In genomic region chr16:69073181-69073669, GRCh38 we compare ENCODE assay signal across 12 cellular contexts. TPM values are rescaled to one million over a fixed set of nuclear protein-coding genes. Genes with fewer than 3 reads are reported as not detected.
A peak's percentile ranks its signal among the peaks of the same experiment; 100 is the strongest.
DNase-seq lines count a peak whose midpoint lies in the region; ATAC-seq and TF ChIP-seq lines count a peak whose summit lies in the region.
"Had no signal": no experiment of that assay in that cellular context is flagged by ENCODE, and none has a peak within 500 bp of the region (broad histone marks: within the 10 kb centered on the region; RNA-seq: fewer than 3 reads in every experiment).

No MANE protein-coding gene starts in this region.

- peaks cover 0 to 4% (median 0%) of the 10 kb centered on the region in 7 donors for H3K4me1 Mint-ChIP-seq in naive thymus-derived CD4-positive, alpha-beta T cell

- POLR2A ChIA-PET in naive thymus-derived CD4-positive, alpha-beta T cell (lab: Charles Lee): no interaction called here

- H3K9me3 Mint-ChIP-seq in naive thymus-derived CD4-positive, alpha-beta T cell: no peaks in the 10 kb centered on the region

- H3K4me3 ChIP-seq in mucosa of descending colon (no peak overlapping the region), right cardiac atrium (ENCODE audit: low read length) (no peak overlapping the region)
- H3K4me3 ChIP-seq in naive thymus-derived CD4-positive, alpha-beta T cell (ENCODE audit: low read length): no peak overlapping the region
- H3K4me3 ChIP-seq: vagina had no signal

- ATAC-seq in mucosa of descending colon: peak; percentile 86
- ATAC-seq in naive thymus-derived CD4-positive, alpha-beta T cell: no peak
- no peak for ATAC-seq in right cardiac atrium
- ATAC-seq in Right ventricle myocardium inferior: no peak
- ATAC-seq: activated CD4-positive, CD25-positive, alpha-beta regulatory T cell treated with anti-CD3 and anti-CD28 coated beads, Interleukin-2, amount 50 U/mL, for 24 hours had no signal

- CTCF ChIA-PET in naive thymus-derived CD4-positive, alpha-beta T cell (lab: Charles Lee): no interaction called here

- no peak for TF ChIP-seq CTCF in mucosa of descending colon (IDR thresholded peaks at IDR 0.05)

- peaks cover 0 to 18% (median 0%) of the 10 kb centered on the region in 5 donors for H3K36me3 Mint-ChIP-seq in naive thymus-derived CD4-positive, alpha-beta T cell

- peak; percentile 80 for DNase-seq in Caki2 (ENCODE audit: low read depth)
- peak; percentile 31 for DNase-seq in LoVo (ENCODE audit: low spot score)
- DNase-seq in dermis blood vessel endothelial cell: peak; percentile 82
- DNase-seq in mucosa of descending colon: no peak
- no peak for DNase-seq in NCI-H187 treated with DMSO at 0.1 percent for 48 hours (lab: John Stamatoyannopoulos, UW)
- DNase-seq in naive thymus-derived CD4-positive, alpha-beta T cell: no peak
- no peak for DNase-seq in right cardiac atrium
- no peak for DNase-seq in Right ventricle myocardium inferior (ENCODE audit: missing footprints)
- DNase-seq: NCI-H2227 treated with DMSO at 0.1 percent for 48 hours; stimulated activated CD4-positive, alpha-beta T cell treated with anti-CD3 and anti-CD28 coated beads, Interleukin-15, amount 100 ng/mL, for 24 hours had no signal

- H3K9me3 ChIP-seq in mucosa of descending colon: no peaks in the 10 kb centered on the region
- H3K9me3 ChIP-seq in naive thymus-derived CD4-positive, alpha-beta T cell (ENCODE audit: control insufficient read depth in 2 of 3, low read length in 3 of 3): no peaks in the 10 kb centered on the region
- no peaks in the 10 kb centered on the region for H3K9me3 ChIP-seq in right cardiac atrium (ENCODE audit: control insufficient read depth, low read length)
- H3K9me3 ChIP-seq: vagina had no signal

- in situ Hi-C loops in Caki2 (cut with HindIII; ENCODE audit: low pct_unique_long_range_greater_than_20kb, low sequenced_read_pairs): no loop called here

- H3K27me3 Mint-ChIP-seq in naive thymus-derived CD4-positive, alpha-beta T cell: no peaks in the 10 kb centered on the region

- no peaks in the 10 kb centered on the region for H3K36me3 ChIP-seq in mucosa of descending colon (ENCODE audit: low read depth)
- H3K36me3 ChIP-seq in naive thymus-derived CD4-positive, alpha-beta T cell (ENCODE audit: control insufficient read depth in 2 of 3, insufficient read depth in 3 of 3, low read length in 3 of 3): no peaks in the 10 kb centered on the region
- H3K36me3 ChIP-seq: vagina had no signal

- intact Hi-C loops in mucosa of descending colon (cut with DNase I, micrococcal nuclease) (no loop called here), right cardiac atrium (cut with DNase I) (no loop called here), Right ventricle myocardium inferior (cut with DNase I) (no loop called here)
- intact Hi-C loops in naive thymus-derived CD4-positive, alpha-beta T cell (cut with micrococcal nuclease): no loop called here

- 85% methylated on average over 8 of the region's 8 CpGs for WGBS in right cardiac atrium

- H3K4me3 Mint-ChIP-seq in naive thymus-derived CD4-positive, alpha-beta T cell: no peak overlapping the region

- no peak overlapping the region for H3K27ac ChIP-seq in naive thymus-derived CD4-positive, alpha-beta T cell (ENCODE audit: low read depth, low read length)
- no peak overlapping the region for H3K27ac ChIP-seq in right cardiac atrium (ENCODE audit: low read length)
- H3K27ac ChIP-seq: vagina had no signal

- no peaks in the 10 kb centered on the region for H3K4me1 ChIP-seq in mucosa of descending colon (ENCODE audit: low read depth)
- no peaks in the 10 kb centered on the region for H3K4me1 ChIP-seq in naive thymus-derived CD4-positive, alpha-beta T cell (ENCODE audit: control insufficient read depth in 2 of 2, insufficient read depth in 2 of 2, low read length in 2 of 2)
- H3K4me1 ChIP-seq in right cardiac atrium (ENCODE audit: control insufficient read depth, insufficient read depth, low read length): peaks cover 2% of the 10 kb centered on the region
- H3K4me1 ChIP-seq: vagina had no signal

- no peak overlapping the region for H3K27ac Mint-ChIP-seq in naive thymus-derived CD4-positive, alpha-beta T cell

- H3K27me3 ChIP-seq in naive thymus-derived CD4-positive, alpha-beta T cell (ENCODE audit: control insufficient read depth in 2 of 2, insufficient read depth in 2 of 2, low read length in 2 of 2): no peaks in the 10 kb centered on the region
- no peaks in the 10 kb centered on the region for H3K27me3 ChIP-seq in right cardiac atrium (ENCODE audit: control insufficient read depth, insufficient read depth)
- H3K27me3 ChIP-seq: vagina had no signal

RNA-seq across cellular contexts. Expression of gene HAS3, which starts 32.2 kb away (rescaled TPM):
- total RNA-seq in Caki2 (2014; rRNA removed; shearing (Covaris generic); ENCODE audit: low replicate concordance): 21.1 and 35.9 TPM in 2 replicates
- total RNA-seq in dermis blood vessel endothelial cell (3.6 and 4.5 TPM in 2 replicates), mucosa of descending colon (10 to 100 TPM in 2 of 3 donors, 1 to 10 TPM in 1; 4.6 to 19.4 (median 15.0) TPM), right cardiac atrium (under 1 TPM; 0.18 to 0.89 (median 0.39) TPM), Right ventricle myocardium inferior (0.30 TPM)
- total RNA-seq in naive thymus-derived CD4-positive, alpha-beta T cell: 1 to 10 TPM in 4 of 5 experiments, under 1 TPM in 1; 0.73 to 4.2 (median 2.9) TPM
- under 1 TPM in 1 of 2 donors, not detected in 1; 0.24 TPM for polyA plus RNA-seq in naive thymus-derived CD4-positive, alpha-beta T cell
- 0.50 TPM for polyA plus RNA-seq in right cardiac atrium

RNA-seq across cellular contexts. Expression of gene CHTF8, which starts 59.2 kb away (rescaled TPM):
- 191 and 253 TPM in 2 replicates for total RNA-seq in Caki2 (2014; rRNA removed; shearing (Covaris generic); ENCODE audit: low replicate concordance)
- total RNA-seq in dermis blood vessel endothelial cell: 89.9 and 160 TPM in 2 replicates
- 100 to 1,000 TPM in 1 of 3 donors, 10 to 100 TPM in 2; 88.5 to 107 (median 94.5) TPM for total RNA-seq in mucosa of descending colon
- total RNA-seq in naive thymus-derived CD4-positive, alpha-beta T cell: 100 to 1,000 TPM in 3 of 5 experiments, 10 to 100 TPM in 2; 53.3 to 142 (median 133) TPM
- polyA plus RNA-seq in naive thymus-derived CD4-positive, alpha-beta T cell: 100 to 1,000 TPM; 178 to 210 TPM
- 10 to 100 TPM; 48.5 to 60.3 (median 54.1) TPM for total RNA-seq in right cardiac atrium
- polyA plus RNA-seq in right cardiac atrium: 29.6 TPM
- total RNA-seq in Right ventricle myocardium inferior: 58.3 TPM

RNA-seq across cellular contexts. Expression of gene UTP4, which starts 59.2 kb away (rescaled TPM):
- 56.1 and 97.9 TPM in 2 replicates for total RNA-seq in Caki2 (2014; rRNA removed; shearing (Covaris generic); ENCODE audit: low replicate concordance)
- total RNA-seq in dermis blood vessel endothelial cell (14.1 and 26.7 TPM in 2 replicates), mucosa of descending colon (10 to 100 TPM; 18.6 to 33.2 (median 24.6) TPM), right cardiac atrium (10 to 100 TPM; 21.3 to 35.1 (median 28.2) TPM), Right ventricle myocardium inferior (26.6 TPM)
- total RNA-seq in naive thymus-derived CD4-positive, alpha-beta T cell: 10 to 100 TPM; 31.9 to 56.5 (median 35.1) TPM
- polyA plus RNA-seq in naive thymus-derived CD4-positive, alpha-beta T cell: 10 to 100 TPM; 61.1 to 82.0 TPM
- polyA plus RNA-seq in right cardiac atrium: 13.4 TPM

Comparison
In these comparisons a context has a peak if more than half of its experiments do, and no peak if none do; other contexts are left out.
1. DNase-seq: peak in Caki2 (single experiment), LoVo (single experiment) and dermis blood vessel endothelial cell (single experiment); none in mucosa of descending colon (0 of 3), NCI-H187 treated with DMSO at 0.1 percent for 48 hours (single experiment), naive thymus-derived CD4-positive, alpha-beta T cell (0 of 9), right cardiac atrium (0 of 3) and Right ventricle myocardium inferior (single experiment).